1 cellular context compared by ENCODE assay signal in genomic region chr11:62889484-62890437, GRCh38.
TF ChIP-seq lines count a peak whose summit lies in the region.

No MANE protein-coding gene starts in this region.

TF ChIP-seq in K562, 482 proteins besides CTCF, POLR2A, EP300 and RAD21 (continues in another document):
- TF ChIP-seq ARID2 (IDR thresholded peaks at IDR 0.05) (no peak), ZNF764 (CRISPR knock-in tag; IDR thresholded peaks at IDR 0.05; ENCODE audit: low read depth) (0 out of 2 replicates have a peak, but pooled peaks have one; percentile 23), ZNF253 (CRISPR knock-in tag; conservative IDR thresholded peaks at IDR 0.05) (no peak), FOXA1 (IDR thresholded peaks at IDR 0.05; ENCODE audit: borderline replicate concordance) (no peak), ZNF740 (CRISPR knock-in tag; IDR thresholded peaks at IDR 0.05) (no peak), ZNF740 (tag; IDR thresholded peaks at IDR 0.05) (no peak), CGGBP1 (CRISPR knock-in tag; IDR thresholded peaks at IDR 0.05) (0 out of 2 replicates have a peak, but pooled peaks have one; percentile 17), ZSCAN32 (CRISPR knock-in tag; IDR thresholded peaks at IDR 0.05) (0 out of 2 replicates have a peak, but pooled peaks have one; percentile 58), CHD7 (IDR thresholded peaks at IDR 0.05; ENCODE audit: low read depth, low read length) (no peak), MBD2 (IDR thresholded peaks at IDR 0.05; ENCODE audit: borderline replicate concordance, low read depth) (no peak), MTA2 (IDR thresholded peaks at IDR 0.05; ENCODE audit: low read depth) (peak; percentile 30; the same call in 1 of the 2 replicates), RBM22 (IDR thresholded peaks at IDR 0.05; ENCODE audit: low read depth, low read length, poor library complexity, severe bottlenecking) (no peak), TOE1 (IDR thresholded peaks at IDR 0.05; ENCODE audit: borderline replicate concordance) (0 out of 2 replicates have a peak, but pooled peaks have one; percentile 59), TOE1 (CRISPR knock-in tag; IDR thresholded peaks at IDR 0.05; ENCODE audit: borderline replicate concordance, low read depth) (no peak), RBBP5 (IDR thresholded peaks at IDR 0.05; ENCODE audit: borderline replicate concordance, insufficient read depth, low read length, poor library complexity, severe bottlenecking) (no peak), RCOR1 (IDR thresholded peaks at IDR 0.05; ENCODE audit: borderline replicate concordance in 1 of 2, low read depth in 2 of 2, low read length in 2 of 2) (peak in 1 of 2 experiments; percentile 71; a peak in 3 of 4 replicates), SAFB (IDR thresholded peaks at IDR 0.05; ENCODE audit: borderline replicate concordance, low read depth, low read length) (no peak), ZNF133 (CRISPR knock-in tag; IDR thresholded peaks at IDR 0.05) (no peak), NUFIP1 (IDR thresholded peaks at IDR 0.05; ENCODE audit: partially characterized antibody) (no peak), NRF1 (conservative IDR thresholded peaks at IDR 0.05 in 1 of 2, IDR thresholded peaks at IDR 0.05 in 1 of 2) (no peak), ZBTB11 (CRISPR knock-in tag; IDR thresholded peaks at IDR 0.05) (0 out of 6 replicates have a peak, but pooled peaks of 1 of the 3 experiments have one; percentile 30), THRB (CRISPR knock-in tag; conservative IDR thresholded peaks at IDR 0.05) (peak; percentile 99), MCM7 (IDR thresholded peaks at IDR 0.05) (no peak), TFAP4 (CRISPR knock-in tag; IDR thresholded peaks at IDR 0.05; ENCODE audit: borderline replicate concordance) (peak; percentile 10; the same call in 1 of the 2 replicates), CXXC5 (CRISPR knock-in tag; IDR thresholded peaks at IDR 0.05) (peak; percentile 41), MCM3 (IDR thresholded peaks at IDR 0.05) (no peak), DDX20 (tag; IDR thresholded peaks at IDR 0.05; ENCODE audit: low read depth) (no peak), RBM14 (IDR thresholded peaks at IDR 0.05; ENCODE audit: borderline replicate concordance, insufficient read depth, low read depth, low read length) (no peak), VEZF1 (CRISPR knock-in tag; IDR thresholded peaks at IDR 0.05) (no peak), ZMIZ1 (IDR thresholded peaks at IDR 0.05; ENCODE audit: low read depth in 2 of 2, low read length in 2 of 2) (no peak; a peak in 1 of 4 replicates), NR1H2 (CRISPR knock-in tag; IDR thresholded peaks at IDR 0.05) (no peak), CBX2 (IDR thresholded peaks at IDR 0.05; ENCODE audit: insufficient read depth, low read length, poor library complexity, severe bottlenecking) (no peak), MAX (CRISPR knock-in tag; IDR thresholded peaks at IDR 0.05) (no peak), KLF16 (IDR thresholded peaks at IDR 0.05) (no peak)
